ENCODE assay signal across 9 cellular contexts in the genomic region with DNA sequence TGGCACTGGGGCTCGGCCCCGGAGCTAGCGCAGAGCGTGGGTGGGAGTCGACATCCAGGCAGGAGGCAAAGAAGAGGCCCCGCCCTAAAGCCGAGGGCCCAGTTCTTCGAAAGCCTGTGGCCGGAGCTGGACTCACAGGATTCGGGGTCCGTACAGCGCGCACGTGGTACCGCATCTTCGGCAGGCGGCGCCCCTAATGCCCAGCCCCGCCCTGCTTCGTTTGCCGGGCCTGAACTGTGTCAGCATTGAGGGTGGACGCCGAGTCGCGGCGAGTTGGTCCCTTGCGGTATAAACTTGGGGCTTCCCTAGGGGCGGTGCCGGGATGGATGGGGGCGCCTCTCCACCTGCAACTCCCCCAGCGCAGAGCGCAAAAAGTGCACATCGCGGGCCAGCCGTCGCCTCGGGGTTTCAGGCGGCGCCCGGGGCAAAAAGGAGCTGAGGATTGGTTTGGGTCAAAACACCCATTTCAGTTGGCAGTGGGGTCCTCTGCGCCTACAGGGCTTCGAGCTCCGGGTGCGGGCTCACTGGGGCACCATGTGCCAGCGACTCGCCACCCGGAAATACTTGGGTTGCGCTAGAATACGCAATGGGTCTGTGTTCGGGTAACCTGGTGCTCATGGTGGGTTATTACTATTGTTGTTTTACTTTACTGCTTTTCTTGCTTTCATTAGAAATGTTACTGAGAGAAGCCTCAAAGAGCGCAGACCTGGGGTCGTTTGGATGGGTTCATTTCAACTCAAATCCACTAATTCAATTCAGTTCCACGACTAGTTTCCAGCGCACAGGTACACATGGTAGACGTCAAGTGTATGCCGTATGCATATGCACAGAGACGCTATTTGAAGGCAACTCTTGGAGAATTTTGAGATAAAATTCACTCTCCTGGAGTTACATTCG. TPM values are rescaled to one million over a fixed set of nuclear protein-coding genes. Genes with fewer than 3 reads are reported as not detected.
DNase-seq lines count a peak whose midpoint lies in the region; ATAC-seq and TF ChIP-seq lines count a peak whose summit lies in the region.
"Had no signal": no experiment of that assay in that cellular context is flagged by ENCODE, and none has a peak within 500 bp of the region (broad histone marks: within the 10 kb centered on the region; RNA-seq: fewer than 3 reads in every experiment).

No MANE protein-coding gene starts in this region.

- H3K27me3 Mint-ChIP-seq in activated T-helper 1 cell treated with anti-CD3 and anti-CD28 coated beads, Interleukin-12 subunit alpha, Interleukin-12 subunit beta, Interleukin-2, Interleukin-4 antibody, amounts not matched to agents 30 ng/mL and 10 ng/mL and 1 ng/mL, durations not matched to agents 14 hours and 24 hours and 36 hours (ENCODE audit: insufficient read depth), result peaks cover 76% of the 10 kb centered on the region

- H3K27ac Mint-ChIP-seq in activated T-helper 1 cell treated with anti-CD3 and anti-CD28 coated beads, Interleukin-12 subunit alpha, Interleukin-12 subunit beta, Interleukin-2, Interleukin-4 antibody, amounts not matched to agents 30 ng/mL and 10 ng/mL and 1 ng/mL, durations not matched to agents 14 hours and 24 hours and 36 hours, result no peak overlapping the region

- peak overlapping the region; percentile 29 to 56 (median 45) for H3K4me3 ChIP-seq in right lobe of liver
- peak overlapping the region; percentile 51 to 56 for H3K4me3 ChIP-seq in tibial artery

- H3K4me1 Mint-ChIP-seq in activated T-helper 1 cell treated with anti-CD3 and anti-CD28 coated beads, Interleukin-12 subunit alpha, Interleukin-12 subunit beta, Interleukin-2, Interleukin-4 antibody, amounts not matched to agents 30 ng/mL and 10 ng/mL and 1 ng/mL, durations not matched to agents 14 hours and 24 hours and 36 hours (ENCODE audit: low read depth), result peaks cover 25% of the 10 kb centered on the region

- H3K4me1 ChIP-seq in right lobe of liver (peaks cover 0 to 27% (median 4%) of the 10 kb centered on the region in 4 donors), tibial artery (peaks cover 0 to 46% (median 33%) of the 10 kb centered on the region in 4 donors)

- peaks cover 31 to 50% of the 10 kb centered on the region in 2 donors for H3K27me3 ChIP-seq in right lobe of liver
- peaks cover 10 to 92% of the 10 kb centered on the region in 2 donors for H3K27me3 ChIP-seq in tibial artery

- no peaks in the 10 kb centered on the region for H3K36me3 ChIP-seq in right lobe of liver
- H3K36me3 ChIP-seq in tibial artery, result no peaks in the 10 kb centered on the region

- DNase-seq in activated T-cell treated with anti-CD3 and anti-CD28 coated beads, Interleukin-2, amount 50 U/mL, for 1 hour, result peak; percentile 28
- DNase-seq in activated T-cell treated with anti-CD3 and anti-CD28 coated beads for 4 hours (no peak), right lobe of liver (no peak), tibial artery (no peak), kidney glomerular epithelial cell (lab: John Stamatoyannopoulos, UW) (no peak), midbrain (lab: John Stamatoyannopoulos, UW) (no peak)
- no peak for DNase-seq in activated T-helper 1 cell treated with anti-CD3 and anti-CD28 coated beads, Interleukin-12 subunit alpha, Interleukin-12 subunit beta, Interleukin-2, Interleukin-4 antibody, amounts not matched to agents 30 ng/mL and 10 ng/mL and 1 ng/mL, durations not matched to agents 14 hours and 24 hours and 36 hours (ENCODE audit: low spot score)
- DNase-seq: SHP77 had no signal

- H3K4me3 Mint-ChIP-seq in activated T-helper 1 cell treated with anti-CD3 and anti-CD28 coated beads, Interleukin-12 subunit alpha, Interleukin-12 subunit beta, Interleukin-2, Interleukin-4 antibody, amounts not matched to agents 30 ng/mL and 10 ng/mL and 1 ng/mL, durations not matched to agents 14 hours and 24 hours and 36 hours, result peak overlapping the region; percentile 72

- H3K9me3 ChIP-seq in right lobe of liver, result no peaks in the 10 kb centered on the region
- H3K9me3 ChIP-seq in tibial artery, result no peaks in the 10 kb centered on the region

- TF ChIP-seq CTCF in right lobe of liver (IDR thresholded peaks at IDR 0.05), result no peak
- TF ChIP-seq CTCF in tibial artery (IDR thresholded peaks at IDR 0.05), result no peak

- H3K9me3 Mint-ChIP-seq in activated T-helper 1 cell treated with anti-CD3 and anti-CD28 coated beads, Interleukin-12 subunit alpha, Interleukin-12 subunit beta, Interleukin-2, Interleukin-4 antibody, amounts not matched to agents 30 ng/mL and 10 ng/mL and 1 ng/mL, durations not matched to agents 14 hours and 24 hours and 36 hours, result no peaks in the 10 kb centered on the region

- WGBS in right lobe of liver (ENCODE audit: insufficient coverage, low coverage, low lambda C conversion rate, missing lambda C conversion rate), result 12% methylated on average over 15 of the region's 58 CpGs

- peak in 1 of 4 donors; percentile 8 for ATAC-seq in right lobe of liver
- no peak for ATAC-seq in activated CD4-positive, CD25-positive, alpha-beta regulatory T cell treated with anti-CD3 and anti-CD28 coated beads, Interleukin-2, amount 50 U/mL, for 24 hours

- intact Hi-C loops in activated T-helper 1 cell treated with anti-CD3 and anti-CD28 coated beads, Interleukin-12 subunit alpha, Interleukin-12 subunit beta, Interleukin-2, Interleukin-4 antibody, amounts not matched to agents 30 ng/mL and 10 ng/mL and 1 ng/mL, durations not matched to agents 14 hours and 24 hours and 36 hours (cut with micrococcal nuclease), result loop anchor here (1.0 to 5.0 kb wide), 6 partner anchors 11 to 429 kb away; a partner anchor contains a TSS
- intact Hi-C loops in right lobe of liver (cut with DNase I), result no loop called here
- intact Hi-C loops in tibial artery (cut with DNase I; ENCODE audit: low total_unique reads), result no loop called here

- H3K27ac ChIP-seq in right lobe of liver (no peak overlapping the region), tibial artery (no peak overlapping the region)

- no peak for TF ChIP-seq POLR2A in right lobe of liver (IDR thresholded peaks at IDR 0.05)

- peaks cover 7% of the 10 kb centered on the region for H3K36me3 Mint-ChIP-seq in activated T-helper 1 cell treated with anti-CD3 and anti-CD28 coated beads, Interleukin-12 subunit alpha, Interleukin-12 subunit beta, Interleukin-2, Interleukin-4 antibody, amounts not matched to agents 30 ng/mL and 10 ng/mL and 1 ng/mL, durations not matched to agents 14 hours and 24 hours and 36 hours (ENCODE audit: low read depth)

RNA-seq across cellular contexts. Expression of a gene that starts 3.9 kb away (rescaled TPM):
- 0.32 and 0.39 TPM in 2 replicates for total RNA-seq in activated T-helper 1 cell treated with anti-CD3 and anti-CD28 coated beads, Interleukin-12 subunit alpha, Interleukin-12 subunit beta, Interleukin-2, Interleukin-4 antibody, amounts not matched to agents 30 ng/mL and 10 ng/mL and 1 ng/mL, durations not matched to agents 14 hours and 24 hours and 36 hours
- under 1 TPM in 2 of 6 experiments, not detected in 4; 0.12 to 0.18 TPM for total RNA-seq in right lobe of liver
